In genomic region chr1:23777979-23778814, GRCh38 we compare ENCODE assay signal across 8 cellular contexts. TPM values are rescaled to one million over a fixed set of nuclear protein-coding genes. Genes with fewer than 3 reads are reported as not detected.
DNase-seq lines count a peak whose midpoint lies in the region; ATAC-seq, FAIRE-seq and TF ChIP-seq lines count a peak whose summit lies in the region.

A gene with protein sequence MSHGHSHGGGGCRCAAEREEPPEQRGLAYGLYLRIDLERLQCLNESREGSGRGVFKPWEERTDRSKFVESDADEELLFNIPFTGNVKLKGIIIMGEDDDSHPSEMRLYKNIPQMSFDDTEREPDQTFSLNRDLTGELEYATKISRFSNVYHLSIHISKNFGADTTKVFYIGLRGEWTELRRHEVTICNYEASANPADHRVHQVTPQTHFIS (plus strand): TSS chr1:23778418. CDS start chr1:23778516, 98 bp downstream.

- peak; percentile 89 for FAIRE-seq in GM12891 (lab: Jason Lieb, UNC)

- H3K27me3 ChIP-seq in right cardiac atrium (ENCODE audit: control insufficient read depth, insufficient read depth) (no peaks in the 10 kb centered on the region), uterus (no peaks in the 10 kb centered on the region)

- H3K27ac ChIP-seq in angular gyrus (ENCODE audit: low read depth, low read length) (peak within 1 kb of the TSS; percentile 79), right cardiac atrium (ENCODE audit: low read length) (peak within 1 kb of the TSS; percentile 91), uterus (peak within 1 kb of the TSS; percentile 88 to 93)

- H3K36me3 ChIP-seq in uterus, result no peaks in the 10 kb centered on the region

- ATAC-seq in HG02885 (IDR thresholded peaks at IDR 0.05; ENCODE audit: poor library complexity, unreplicated experiment), result peak; percentile 72
- ATAC-seq in right cardiac atrium, result peak; percentile 88 to 90

- peaks cover 3% of the 10 kb centered on the region for H3K4me1 ChIP-seq in right cardiac atrium (ENCODE audit: control insufficient read depth, insufficient read depth, low read length)
- H3K4me1 ChIP-seq in uterus, result peaks cover 0 to 6% of the 10 kb centered on the region in 2 donors

- peak; percentile 69 for TF ChIP-seq POLR2A in GM12891 (IDR thresholded peaks at IDR 0.05; ENCODE audit: low read depth, low read length)
- peak; percentile 66 to 92 for TF ChIP-seq POLR2A in uterus (IDR thresholded peaks at IDR 0.05)

- under 1% methylated on average over 88 of the region's 91 CpGs for WGBS in right cardiac atrium

- TF ChIP-seq CTCF in uterus (IDR thresholded peaks at IDR 0.05), result peak in 1 of 4 experiments; percentile 19

- intact Hi-C loops in T-helper 2 cell treated with Interferon-gamma antibody and Interleukin-4, amounts not matched to agents 100 ng/mL and 5 ng/mL, for 36 hours (cut with micrococcal nuclease), result loop anchor here (1.0 to 2.0 kb wide), 3 partner anchors 13 to 181 kb away; partner anchors contain the start of genes HMGCL, LYPLA2 and PNRC2
- intact Hi-C loops in right cardiac atrium (cut with DNase I) (loop anchor here in 2 of 4 donors (10.0 kb wide), 1 partner anchor 137 kb away; the partner anchor contains the start of gene CNR2 (in 2 of the 2)), uterus (cut with DNase I; ENCODE audit: low total_unique reads) (no loop called here)

- H3K9me3 ChIP-seq in right cardiac atrium (ENCODE audit: control insufficient read depth, low read length) (no peaks in the 10 kb centered on the region), uterus (no peaks in the 10 kb centered on the region)

- DNase-seq in GM12891 (ENCODE audit: insufficient read length, low spot score) (peak; percentile 93), NCI-H2029 (lab: John Stamatoyannopoulos, UW) (peak; percentile 76), right cardiac atrium (peak; percentile 84 to 92 (median 92)), putamen (ENCODE audit: low spot score) (peak; percentile 84), uterus (peak; percentile 77 to 83)

- peak within 1 kb of the TSS; percentile 60 for H3K4me3 ChIP-seq in right cardiac atrium (ENCODE audit: low read length)
- H3K4me3 ChIP-seq in uterus, result peak within 1 kb of the TSS; percentile 44 to 96

TF ChIP-seq in GM12891, 5 proteins besides CTCF, POLR2A, EP300 and RAD21:
- TF ChIP-seq SPI1 (IDR thresholded peaks at IDR 0.05; ENCODE audit: low read depth, low read length), result no peak
- peak; percentile 75 for TF ChIP-seq PAX5 (IDR thresholded peaks at IDR 0.05; ENCODE audit: insufficient read depth, low read length, severe bottlenecking)
- TF ChIP-seq POU2F2 (IDR thresholded peaks at IDR 0.05; ENCODE audit: low read depth, low read length), result no peak
- peak; percentile 62 for TF ChIP-seq TAF1 (IDR thresholded peaks at IDR 0.05; ENCODE audit: low read depth, low read length)
- peak; percentile 81 for TF ChIP-seq POLR2AphosphoS5 (IDR thresholded peaks at IDR 0.05; ENCODE audit: low read depth, low read length)

RNA-seq across cellular contexts. Expression of the gene that starts here (rescaled TPM):
- 53.5 TPM for polyA plus RNA-seq in GM12891 (2012; ENCODE audit: low read depth, missing spikeins)
- 59.3 and 62.5 TPM in 2 replicates for total RNA-seq in T-helper 2 cell treated with Interferon-gamma antibody and Interleukin-4, amounts not matched to agents 100 ng/mL and 5 ng/mL, for 36 hours
- total RNA-seq in right cardiac atrium (10 to 100 TPM; 35.5 to 40.3 (median 38.8) TPM), uterus (10 to 100 TPM; 27.4 to 59.0 (median 49.9) TPM)
- 33.1 TPM for polyA plus RNA-seq in right cardiac atrium

Comparison
In these comparisons a context has a peak if more than half of its experiments do, and no peak if none do; other contexts are left out.
1. Peak in every context shown above with its lines: DNase-seq, ATAC-seq, H3K4me3 ChIP-seq and H3K27ac ChIP-seq.